Comparison of ENCODE assay signal across 10 cellular contexts in genomic region chr1:59484090-59484489, GRCh38.
DNase-seq lines count a peak whose midpoint lies in the region; ATAC-seq and TF ChIP-seq lines count a peak whose summit lies in the region.
"Had no signal": no experiment of that assay in that cellular context is flagged by ENCODE, and none has a peak within 500 bp of the region (broad histone marks: within the 10 kb centered on the region; RNA-seq: fewer than 3 reads in every experiment).

No MANE protein-coding gene starts in this region.

- no peak overlapping the region for H3K4me2 ChIP-seq in PC-3 (ENCODE audit: low read length)

- peak; percentile 63 for DNase-seq in COLO829 (ENCODE audit: low spot score)
- DNase-seq in PC-3: peak; percentile 85
- peak; percentile 84 for DNase-seq in epithelial cell of esophagus (ENCODE audit: low read depth)
- no peak for DNase-seq in psoas muscle
- DNase-seq in stimulated activated CD4-positive, alpha-beta T cell treated with anti-CD3 and anti-CD28 coated beads, Interleukin-4, amount 100 ng/mL, for 1 hour: no peak
- DNase-seq in NOMO-1 treated with dmso at 0.1 percent for 144 hours (lab: John Stamatoyannopoulos, UW; ENCODE audit: unreplicated experiment): no peak
- DNase-seq: activated gamma-delta T cell, NCI-H2171 had no signal

- ATAC-seq in PC-3 (peak; percentile 67), psoas muscle (peak; percentile 71 to 86 (median 78)), GM19351 (IDR thresholded peaks at IDR 0.05; ENCODE audit: unreplicated experiment) (no peak), GM18519 (IDR thresholded peaks at IDR 0.05; ENCODE audit: low FRiP score, unreplicated experiment) (no peak)

- H3K9me3 ChIP-seq in PC-3 (ENCODE audit: low read length) (no peaks in the 10 kb centered on the region), psoas muscle (no peaks in the 10 kb centered on the region)

- H3F3A ChIP-seq in PC-3 (ENCODE audit: low read length, unreplicated experiment): no peaks in the 10 kb centered on the region

- H2AFZ ChIP-seq in PC-3 (ENCODE audit: low read length): no peak overlapping the region

- H3K4me3 ChIP-seq in PC-3 (ENCODE audit: low read length) (no peak overlapping the region), epithelial cell of esophagus (ENCODE audit: low read length) (no peak overlapping the region), psoas muscle (no peak overlapping the region)

- intact Hi-C loops in PC-3 (cut with micrococcal nuclease) (loop anchor here (1.0 to 5.0 kb wide), 4 partner anchors 52 to 697 kb away; no protein-coding TSS in a partner anchor), psoas muscle (cut with DNase I) (no loop called here)

- H3K9me2 ChIP-seq in PC-3 (replicated peaks; ENCODE audit: low read length): no peaks in the 10 kb centered on the region

- H4K20me1 ChIP-seq in PC-3 (ENCODE audit: low read length): no peaks in the 10 kb centered on the region

- H3K4me1 ChIP-seq in PC-3 (ENCODE audit: insufficient read depth, low read length): peaks cover 55% of the 10 kb centered on the region
- peaks cover 36% of the 10 kb centered on the region for H3K4me1 ChIP-seq in psoas muscle

- no peaks in the 10 kb centered on the region for H3K79me2 ChIP-seq in PC-3 (ENCODE audit: low read length)

- POLR2A ChIA-PET in PC-3 (lab: Charles Lee; ENCODE audit: unreplicated experiment): no interaction called here

- no peaks in the 10 kb centered on the region for H3K36me3 ChIP-seq in PC-3 (ENCODE audit: low read depth, low read length)
- H3K36me3 ChIP-seq in psoas muscle (ENCODE audit: insufficient read depth in 1 of 2, low read depth in 1 of 2): no peaks in the 10 kb centered on the region

- BruUV-seq in PC-3 (replicated peaks; lab: Mats Ljungman, UMichigan): no TSS peak

- WGBS in psoas muscle, 3 donors: 4 to 48% (median 12%) methylated on average over 1 of the region's 1 CpG

- H3K9ac ChIP-seq in PC-3 (ENCODE audit: low read length): no peak overlapping the region

- TF ChIP-seq CTCF in PC-3 (conservative IDR thresholded peaks at IDR 0.05; ENCODE audit: low read depth, low read length) (no peak), epithelial cell of esophagus (IDR thresholded peaks at IDR 0.05; ENCODE audit: insufficient read depth, low read depth, low read length, missing control alignments) (no peak), psoas muscle (IDR thresholded peaks at IDR 0.05) (no peak)

- CTCF ChIA-PET in PC-3 (lab: Charles Lee): no interaction called here

- peak overlapping the region; percentile 55 for H3K27ac ChIP-seq in PC-3 (ENCODE audit: low read length)
- H3K27ac ChIP-seq in psoas muscle: peak overlapping the region; percentile 73

- H3K27me3 ChIP-seq in PC-3 (ENCODE audit: low read length) (no peaks in the 10 kb centered on the region), psoas muscle (ENCODE audit: insufficient read depth in 3 of 3, low read length in 2 of 3) (no peaks in the 10 kb centered on the region)

Comparison
In these comparisons a context has a peak if more than half of its experiments do, and no peak if none do; other contexts are left out.
1. DNase-seq: peak in COLO829 (single experiment), PC-3 (single experiment) and epithelial cell of esophagus (single experiment); none in psoas muscle (0 of 2), stimulated activated CD4-positive, alpha-beta T cell treated with anti-CD3 and anti-CD28 coated beads, Interleukin-4, amount 100 ng/mL, for 1 hour (single experiment) and NOMO-1 treated with dmso at 0.1 percent for 144 hours (single experiment).
2. ATAC-seq: peak in PC-3 (single experiment) and psoas muscle (4 of 4); none in GM19351 (single experiment) and GM18519 (single experiment).